26 cellular contexts compared by ENCODE assay signal in genomic region chr6:79548310-79548709, GRCh38.
"Had no signal": no experiment of that assay in that cellular context is flagged by ENCODE, and none has a peak within 500 bp of the region (broad histone marks: within the 10 kb centered on the region; RNA-seq: fewer than 3 reads in every experiment).

No MANE protein-coding gene starts in this region.

- H3K9me3 ChIP-seq: colonic mucosa, gastroesophageal sphincter, heart left ventricle, left ventricle myocardium inferior, lower lobe of right lung, ovary, right atrium auricular region, sigmoid colon, stomach, thyroid gland, vagina had no signal

- DNase-seq: colonic mucosa; effector CD8-positive, alpha-beta T cell; endodermal cell; foreskin fibroblast; heart left ventricle; hippocampal formation; left cardiac atrium; left ventricle myocardium inferior; lower lobe of right lung; natural killer cell; occipital lobe; ovary; sigmoid colon; stimulated activated CD4-positive, alpha-beta T cell treated with anti-CD3 and anti-CD28 coated beads, Interleukin-2, amount 100 ng/mL, for 24 hours; stimulated activated CD4-positive, alpha-beta T cell treated with anti-CD3 and anti-CD28 coated beads, Interleukin-4, amount 100 ng/mL, for 24 hours; stimulated activated naive CD4-positive, alpha-beta T cell treated with Interleukin-2 at 50 U/mL for 16 hours; stomach; thyroid gland; trophoblast cell had no signal

- H3K27ac ChIP-seq: colonic mucosa, epithelial cell of prostate, heart left ventricle, left ventricle myocardium inferior, lower lobe of right lung, ovary, right atrium auricular region, sigmoid colon, stomach, thyroid gland, vagina had no signal

- H3K27me3 ChIP-seq: colonic mucosa, gastroesophageal sphincter, heart left ventricle, ovary, right atrium auricular region, sigmoid colon, stomach, thyroid gland, vagina had no signal

- H3K4me3 ChIP-seq: colonic mucosa, gastroesophageal sphincter, heart left ventricle, left ventricle myocardium inferior, lower lobe of right lung, ovary, right atrium auricular region, sigmoid colon, stomach, thyroid gland, vagina had no signal

- H3K36me3 ChIP-seq: colonic mucosa, ovary, right atrium auricular region, vagina had no signal

- FAIRE-seq: islet of Langerhans had no signal

- ATAC-seq: esophagus mucosa; gastroesophageal sphincter; heart left ventricle; left cardiac atrium; lower lobe of right lung; natural killer cell; stimulated activated effector memory CD8-positive, alpha-beta T cell treated with anti-CD3 and anti-CD28 coated beads, Interleukin-12 subunit alpha, Interleukin-12 subunit beta, amount 100 ng/mL, for 72 hours had no signal
